In genomic region chr19:37770985-37771384, GRCh38 we compare ENCODE assay signal across 28 cellular contexts.
"Had no signal": no experiment of that assay in that cellular context is flagged by ENCODE, and none has a peak within 500 bp of the region (broad histone marks: within the 10 kb centered on the region; RNA-seq: fewer than 3 reads in every experiment).

No MANE protein-coding gene starts in this region.

- H3K9me3 ChIP-seq: colonic mucosa, esophagus muscularis mucosa, gastrocnemius medialis, gastroesophageal sphincter had no signal

- H3K27ac ChIP-seq: colonic mucosa, coronary artery, dorsolateral prefrontal cortex, epithelial cell of prostate, esophagus muscularis mucosa, esophagus squamous epithelium, foreskin keratinocyte, gastrocnemius medialis, gastroesophageal sphincter, heart left ventricle, heart right ventricle had no signal

- DNase-seq: colonic mucosa; cortex of kidney; dermis blood vessel endothelial cell; dorsolateral prefrontal cortex; effector CD4-positive, alpha-beta T cell; effector CD8-positive, alpha-beta T cell; effector memory CD4-positive, alpha-beta T cell; effector memory CD8-positive, alpha-beta T cell; endodermal cell; erythroblast; esophagus squamous epithelium; foreskin fibroblast; foreskin keratinocyte; foreskin melanocyte; gastrocnemius medialis; glutamatergic neuron; head of caudate nucleus; heart left ventricle; heart right ventricle had no signal

- H3K36me3 ChIP-seq: colonic mucosa had no signal

- H3K27me3 ChIP-seq: colonic mucosa, dorsolateral prefrontal cortex, esophagus muscularis mucosa, esophagus squamous epithelium, foreskin keratinocyte, gastrocnemius medialis, gastroesophageal sphincter, heart left ventricle, heart right ventricle had no signal

- H3K4me3 ChIP-seq: colonic mucosa, coronary artery, dorsolateral prefrontal cortex, esophagus muscularis mucosa, esophagus squamous epithelium, gastrocnemius medialis, gastroesophageal sphincter, heart left ventricle, heart right ventricle had no signal

- H3K4me1 ChIP-seq: colonic mucosa, esophagus muscularis mucosa, esophagus squamous epithelium, foreskin keratinocyte, gastrocnemius medialis, gastroesophageal sphincter, heart left ventricle, heart right ventricle had no signal

- FAIRE-seq: colon, endometrium, endothelial cell of umbilical vein, frontal cortex had no signal

- ATAC-seq: effector memory CD8-positive, alpha-beta T cell; esophagus mucosa; foreskin keratinocyte; gastrocnemius medialis; gastroesophageal sphincter; heart left ventricle; heart right ventricle had no signal
